9 cellular contexts compared by ENCODE assay signal in genomic region chr3:69272537-69272936, GRCh38.
"Had no signal": no experiment of that assay in that cellular context is flagged by ENCODE, and none has a peak within 500 bp of the region (broad histone marks: within the 10 kb centered on the region; RNA-seq: fewer than 3 reads in every experiment).

No MANE protein-coding gene starts in this region.

- H3K4me3 ChIP-seq: GM23248, HAP-1 had no signal

- H3K4me1 ChIP-seq: HAP-1 had no signal

- H3K27ac ChIP-seq: GM23248, HL-60 had no signal

- FAIRE-seq: HepG2 had no signal

- ATAC-seq: HCT116, HepG2 had no signal

- H3K36me3 ChIP-seq: HAP-1 had no signal

- H3K9me3 ChIP-seq: HAP-1 had no signal

- H3K9ac ChIP-seq: GM23248 had no signal

- DNase-seq: GM23248, GOT3, H7, HFFc6, KBM-7 had no signal

- H2AFZ ChIP-seq: GM23248 had no signal
